ENCODE assay signal across 16 cellular contexts in the genomic region with DNA sequence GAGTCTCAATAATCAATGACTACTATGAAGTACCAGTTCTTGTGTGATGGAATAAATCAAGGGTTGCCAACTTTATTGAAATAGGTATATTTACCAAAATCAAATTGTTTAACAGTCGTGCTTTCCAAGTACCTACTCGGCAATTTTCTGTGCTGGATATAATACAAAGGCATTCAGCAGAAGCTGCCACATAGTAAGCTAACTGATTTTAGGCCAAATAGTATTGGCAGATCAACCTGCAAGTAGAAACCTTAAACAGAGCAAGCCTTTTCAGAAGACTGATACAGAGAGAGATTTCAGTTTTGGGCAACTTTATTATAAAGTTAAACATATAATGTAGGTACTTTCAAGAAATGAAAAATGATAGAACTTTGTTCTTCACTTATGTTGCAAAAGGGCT.
DNase-seq lines count a peak whose midpoint lies in the region; ATAC-seq lines count a peak whose summit lies in the region.
"Had no signal": no experiment of that assay in that cellular context is flagged by ENCODE, and none has a peak within 500 bp of the region (broad histone marks: within the 10 kb centered on the region; RNA-seq: fewer than 3 reads in every experiment).

No MANE protein-coding gene starts in this region.

- no peak overlapping the region for H3K4ac ChIP-seq in mesendoderm (ENCODE audit: low read depth, low read length)

- H4K5ac ChIP-seq in mesendoderm (ENCODE audit: low read length), result no peak overlapping the region

- DNase-seq in NCI-H446 treated with DMSO at 0.1 percent for 48 hours (lab: John Stamatoyannopoulos, UW), result peak; percentile 22
- peak; percentile 4 for DNase-seq in cerebellum (ENCODE audit: low spot score)
- no peak for DNase-seq in RPMI8226
- DNase-seq in mesendoderm, result no peak
- DNase-seq: 8988T; ACHN; BE2C; CD4-positive, alpha-beta memory T cell; CD4-positive, CD25-positive, alpha-beta regulatory T cell; CD8-positive, alpha-beta memory T cell; COR-L47; DMS79 treated with DMSO at 0.1 percent for 48 hours; GDM1 had no signal

- H3K18ac ChIP-seq in mesendoderm (ENCODE audit: low read length), result no peak overlapping the region

- ATAC-seq in GM18873 (IDR thresholded peaks at IDR 0.05; ENCODE audit: low FRiP score, unreplicated experiment), result no peak
- ATAC-seq: GM12878 had no signal

- no peak overlapping the region for H3K4me2 ChIP-seq in mesendoderm (ENCODE audit: low read length)
- H3K4me2 ChIP-seq: BLaER1 had no signal

- no peak overlapping the region for H2BK5ac ChIP-seq in mesendoderm (ENCODE audit: low read length)

- no peaks in the 10 kb centered on the region for H3K4me1 ChIP-seq in mesendoderm (ENCODE audit: control insufficient read depth, low read depth, low read length)
- H3K4me1 ChIP-seq: BE2C, BLaER1 had no signal

- H3K56ac ChIP-seq in mesendoderm (ENCODE audit: low read length), result no peak overlapping the region

- no peaks in the 10 kb centered on the region for H3K79me2 ChIP-seq in mesendoderm (ENCODE audit: control insufficient read depth, insufficient read depth, low read length)

- H2AK5ac ChIP-seq in mesendoderm (ENCODE audit: low read length), result no peak overlapping the region

- H3K23ac ChIP-seq in mesendoderm (ENCODE audit: low read length), result no peak overlapping the region

- H3K27me3 ChIP-seq in mesendoderm (ENCODE audit: insufficient read depth, low read length, poor library complexity), result no peaks in the 10 kb centered on the region
- H3K27me3 ChIP-seq: BE2C, BLaER1 had no signal

- no peak overlapping the region for H3K9ac ChIP-seq in mesendoderm (ENCODE audit: low read length)
- H3K9ac ChIP-seq: BLaER1 had no signal

- no peak overlapping the region for H4K8ac ChIP-seq in mesendoderm (ENCODE audit: low read depth, low read length)

- no peaks in the 10 kb centered on the region for H3K36me3 ChIP-seq in mesendoderm (ENCODE audit: control insufficient read depth, insufficient read depth, low read length)
- H3K36me3 ChIP-seq: BE2C had no signal

- no peak overlapping the region for H2BK120ac ChIP-seq in mesendoderm (ENCODE audit: low read depth, low read length)

- WGBS in mesendoderm (ENCODE audit: extremely low coverage, insufficient coverage, low lambda C conversion rate), result no CpG with 5 or more reads among the region's 2 CpGs

- no peaks in the 10 kb centered on the region for H3K79me1 ChIP-seq in mesendoderm (ENCODE audit: low read length)

- no peak overlapping the region for H3K4me3 ChIP-seq in mesendoderm (ENCODE audit: low read length)
- H3K4me3 ChIP-seq: BLaER1, GM12878 had no signal

- no peak overlapping the region for H3K27ac ChIP-seq in mesendoderm (ENCODE audit: low read depth, low read length)
- H3K27ac ChIP-seq: BLaER1 had no signal

- H2BK15ac ChIP-seq in mesendoderm (replicated peaks; ENCODE audit: low read depth), result no peak overlapping the region

Comparison
In these comparisons a context has a peak if more than half of its experiments do, and no peak if none do; other contexts are left out.
1. DNase-seq: peak in NCI-H446 treated with DMSO at 0.1 percent for 48 hours (single experiment) and cerebellum (single experiment); none in RPMI8226 (single experiment) and mesendoderm (single experiment).